In the genomic region with DNA sequence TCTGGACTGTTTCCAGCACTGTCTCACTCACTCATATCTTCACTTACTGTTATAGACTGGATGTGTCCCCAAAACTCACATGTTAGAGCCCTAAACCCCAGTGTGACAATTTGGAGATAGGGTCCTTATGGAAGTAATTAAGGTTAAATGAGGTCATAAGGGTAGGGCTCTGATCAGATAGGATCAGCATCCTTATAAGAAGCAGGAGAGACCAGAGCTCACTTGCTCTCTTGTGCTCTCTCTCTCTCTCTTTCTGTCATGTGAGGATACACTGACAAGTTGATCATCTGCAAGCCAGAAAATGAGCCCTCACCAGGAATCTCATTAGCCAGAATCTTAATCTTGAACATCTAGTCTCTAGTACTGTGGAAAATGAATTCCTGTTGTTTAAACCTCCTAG, we compare ENCODE assay signal across 19 cellular contexts. TPM values are rescaled to one million over a fixed set of nuclear protein-coding genes. Genes with fewer than 3 reads are reported as not detected.
A peak's percentile ranks its signal among the peaks of the same experiment; 100 is the strongest.
DNase-seq lines count a peak whose midpoint lies in the region; TF ChIP-seq lines count a peak whose summit lies in the region.
"Had no signal": no experiment of that assay in that cellular context is flagged by ENCODE, and none has a peak within 500 bp of the region (broad histone marks: within the 10 kb centered on the region; RNA-seq: fewer than 3 reads in every experiment).

No MANE protein-coding gene starts in this region.

- TF ChIP-seq CTCF in brain (conservative IDR thresholded peaks at IDR 0.05) (no peak), GM13977 (IDR thresholded peaks at IDR 0.05; ENCODE audit: extremely low read depth, insufficient read depth, missing control alignments) (no peak)

- H3K27ac Mint-ChIP-seq in brain, result peak overlapping the region in 3 of 5 experiments; percentile 7 to 37 (median 21)
- H3K27ac Mint-ChIP-seq: CD4-positive, alpha-beta memory T cell; GM23338; H9 had no signal

- in situ Hi-C loops in GM13977 (cut with MboI; ENCODE audit: low pct_unique_long_range_greater_than_20kb, low sequenced_read_pairs, unreplicated experiment), result no loop called here

- H3K27me3 Mint-ChIP-seq in brain, result no peaks in the 10 kb centered on the region

- DNase-seq in NCI-H82 (lab: John Stamatoyannopoulos, UW), result peak; percentile 57
- DNase-seq in SK-N-DZ (ENCODE audit: low spot score), result peak; percentile 76
- DNase-seq in GM13977 (ENCODE audit: low spot score), result no peak
- no peak for DNase-seq in ecto neural progenitor cell (ENCODE audit: low spot score)
- no peak for DNase-seq in dermis blood vessel endothelial cell
- DNase-seq: C1 segment of cervical spinal cord; Calu3; CD4-positive, alpha-beta memory T cell; COR-L47; DMS53; DMS79 treated with DMSO at 0.1 percent for 48 hours; H9 had no signal

- peaks cover 28% of the 10 kb centered on the region for H3K4me1 Mint-ChIP-seq in brain

- no peaks in the 10 kb centered on the region for H3K36me3 Mint-ChIP-seq in brain
- H3K36me3 Mint-ChIP-seq: CD4-positive, alpha-beta memory T cell had no signal

- H3K9me3 Mint-ChIP-seq in brain, result peaks cover 0 to 4% (median 0%) of the 10 kb centered on the region in 5 experiments
- H3K9me3 Mint-ChIP-seq: GM23338, H9 had no signal

- no peak overlapping the region for H3K4me3 Mint-ChIP-seq in brain
- H3K4me3 Mint-ChIP-seq: CD4-positive, alpha-beta memory T cell; GM23338; H9 had no signal

RNA-seq across cellular contexts. Expression of a gene that starts 23.4 kb away (rescaled TPM):
- 0.01 and 0.12 TPM in 2 replicates for polyA plus RNA-seq in SK-N-DZ (2014; cell fraction: cytosol; rRNA removed)
- polyA plus RNA-seq in SK-N-DZ (2014; cell fraction: nucleus; rRNA removed), result 0.02 TPM in 1 of 2 replicates, not detected in the other
- 13.6 TPM for polyA plus RNA-seq in brain (ENCODE audit: insufficient read depth, low read depth, low replicate concordance)
- 0.09 TPM in 1 of 2 replicates, not detected in the other for total RNA-seq in dermis blood vessel endothelial cell
- total RNA-seq: A172; A673; Calu3; CD4-positive, alpha-beta memory T cell; Daoy; GM23338; H4 had no signal
- polyA plus RNA-seq: BJ; CD4-positive, alpha-beta memory T cell; GM23338 had no signal

Comparison
In these comparisons a context has a peak if more than half of its experiments do, and no peak if none do; other contexts are left out.
1. DNase-seq: peak in NCI-H82 (single experiment) and SK-N-DZ (single experiment); none in GM13977 (single experiment), ecto neural progenitor cell (single experiment) and dermis blood vessel endothelial cell (single experiment).